ENCODE assay signal across 19 cellular contexts in the genomic region with DNA sequence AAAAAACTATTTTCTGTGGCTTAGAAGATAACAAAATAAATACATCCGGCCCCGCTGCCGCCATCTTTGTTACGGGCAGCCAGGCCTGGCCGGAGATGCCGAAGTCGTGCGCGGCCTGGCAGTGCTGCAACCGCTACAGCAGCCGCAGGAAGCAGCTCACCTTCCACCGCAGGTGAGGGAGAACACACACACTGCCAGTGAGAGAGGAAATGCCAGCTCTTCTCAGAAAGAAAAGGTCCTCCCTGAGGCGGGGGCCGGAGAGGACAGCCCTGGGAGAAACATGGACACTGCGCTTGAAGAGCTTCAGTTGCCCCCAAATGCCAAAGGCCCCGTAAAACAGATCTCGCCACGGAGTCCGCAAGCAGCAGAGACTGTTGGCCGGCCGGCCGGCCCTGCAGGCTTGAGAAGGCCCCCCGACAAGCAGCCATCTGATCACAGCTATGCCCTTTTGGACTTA.
"Had no signal": no experiment of that assay in that cellular context is flagged by ENCODE, and none has a peak within 500 bp of the region (broad histone marks: within the 10 kb centered on the region; RNA-seq: fewer than 3 reads in every experiment).

No MANE protein-coding gene starts in this region.

- DNase-seq: activated CD4-positive, alpha-beta T cell treated with anti-CD3 and anti-CD28 coated beads, Interleukin-2, amount 50 U/mL, for 4 hours; activated CD4-positive, CD25-positive, alpha-beta regulatory T cell treated with anti-CD3 and anti-CD28 coated beads, Interleukin-2, amount 50 U/mL, for 72 hours; activated effector memory CD4-positive, alpha-beta T cell treated with anti-CD3 and anti-CD28 coated beads, Interleukin-2, amount 50 U/mL, for 16 hours; activated T-cell treated with anti-CD3 and anti-CD28 coated beads, Interleukin-2, amount 50 U/mL, for 1 hour; amniotic stem cell; effector memory CD8-positive, alpha-beta T cell; left colon; nucleus accumbens; stimulated activated CD4-positive, alpha-beta T cell treated with anti-CD3 and anti-CD28 coated beads, Interleukin-12 subunit alpha, Interleukin-12 subunit beta, amount 100 ng/mL, for 4 hours; stimulated activated naive CD4-positive, alpha-beta T cell treated with Interleukin-2 at 50 U/mL for 16 hours had no signal

- H3K4me3 ChIP-seq: body of pancreas, prostate gland, sigmoid colon had no signal

- ATAC-seq: activated naive CD4-positive, alpha-beta T cell treated with anti-CD3 and anti-CD28 coated beads, Interleukin-2, amount 50 U/mL, for 72 hours; body of pancreas; effector memory CD8-positive, alpha-beta T cell; left colon; natural killer cell treated with Interleukin-12 subunit alpha and Interleukin-12 subunit beta and Interleukin-15 and Interleukin-18, amount 100 ng/mL, for 72 hours had no signal

- H3K9me3 ChIP-seq: body of pancreas, prostate gland, sigmoid colon had no signal

- H3K4me3 Mint-ChIP-seq: central memory CD8-positive, alpha-beta T cell; effector memory CD8-positive, alpha-beta T cell; memory B cell; natural killer cell treated with Interleukin-12 subunit alpha and Interleukin-12 subunit beta and Interleukin-15 and Interleukin-18, amount 100 ng/mL, for 72 hours; T-helper 2 cell treated with Interferon-gamma antibody and Interleukin-4, amounts not matched to agents 5 μg/mL and 100 μg/mL, for 36 hours; type B pancreatic cell had no signal

- H3K27ac Mint-ChIP-seq: activated naive CD4-positive, alpha-beta T cell treated with anti-CD3 and anti-CD28 coated beads, Interleukin-2, amount 50 U/mL, for 72 hours; effector memory CD8-positive, alpha-beta T cell; memory B cell; natural killer cell treated with Interleukin-12 subunit alpha and Interleukin-12 subunit beta and Interleukin-15 and Interleukin-18, amount 100 ng/mL, for 72 hours; T-helper 2 cell treated with Interferon-gamma antibody and Interleukin-4, amounts not matched to agents 5 μg/mL and 100 μg/mL, for 36 hours; type B pancreatic cell had no signal

- H3K36me3 ChIP-seq: prostate gland, sigmoid colon had no signal

- H3K27me3 Mint-ChIP-seq: central memory CD8-positive, alpha-beta T cell; effector memory CD8-positive, alpha-beta T cell; natural killer cell treated with Interleukin-12 subunit alpha and Interleukin-12 subunit beta and Interleukin-15 and Interleukin-18, amount 100 ng/mL, for 72 hours; type B pancreatic cell had no signal

- H3K4me1 Mint-ChIP-seq: central memory CD8-positive, alpha-beta T cell; memory B cell had no signal

- H3K9me3 Mint-ChIP-seq: memory B cell, type B pancreatic cell had no signal

- H3K4me1 ChIP-seq: body of pancreas, prostate gland, sigmoid colon had no signal

- H3K27me3 ChIP-seq: body of pancreas, sigmoid colon had no signal

- H3K27ac ChIP-seq: body of pancreas, prostate gland, sigmoid colon had no signal
